In genomic region chr16:88732961-88733294, GRCh38 we compare ENCODE assay signal across 1 cellular context.
TF ChIP-seq lines count a peak whose summit lies in the region.

No MANE protein-coding gene starts in this region.

TF ChIP-seq in K562, 482 proteins besides CTCF, POLR2A, EP300 and RAD21:
- TF ChIP-seq POLR2G (IDR thresholded peaks at IDR 0.05; ENCODE audit: low read depth, low read length) (0 out of 2 replicates have a peak, but pooled peaks have one; percentile 4), DLX4 (CRISPR knock-in tag; IDR thresholded peaks at IDR 0.05) (no peak), ZFP36 (IDR thresholded peaks at IDR 0.05; ENCODE audit: low read depth, low read length, partially characterized antibody) (peak; percentile 52), RBM22 (IDR thresholded peaks at IDR 0.05; ENCODE audit: low read depth, low read length, poor library complexity, severe bottlenecking) (peak; percentile 4)
